ENCODE assay signal across 17 cellular contexts in genomic region chr16:10883004-10883403, GRCh38. TPM values are rescaled to one million over a fixed set of nuclear protein-coding genes. Genes with fewer than 3 reads are reported as not detected.
DNase-seq lines count a peak whose midpoint lies in the region; ATAC-seq, FAIRE-seq and TF ChIP-seq lines count a peak whose summit lies in the region.
"Had no signal": no experiment of that assay in that cellular context is flagged by ENCODE, and none has a peak within 500 bp of the region (broad histone marks: within the 10 kb centered on the region; RNA-seq: fewer than 3 reads in every experiment).

No MANE protein-coding gene starts in this region.

- H3K27ac Mint-ChIP-seq in GM23338: no peak overlapping the region
- H3K27ac Mint-ChIP-seq: activated CD8-positive, alpha-beta T cell treated with anti-CD3 and anti-CD28 coated beads for 36 hours; activated T-helper 2 cell treated with anti-CD3 and anti-CD28 coated beads, Interferon-gamma antibody, Interleukin-2, Interleukin-4, amounts not matched to agents 10 μg/mL and 5 μg/mL and 100 μg/mL, durations not matched to agents 14 hours and 24 hours and 36 hours had no signal

- H3K79me2 ChIP-seq in GM23338 (replicated peaks; ENCODE audit: insufficient read depth) (no peaks in the 10 kb centered on the region), OCI-LY1 (ENCODE audit: insufficient read depth, low read length) (peaks cover 37% of the 10 kb centered on the region)

- H3K27me3 Mint-ChIP-seq in GM23338 (ENCODE audit: insufficient read depth, low read depth, poor library complexity): peaks cover 23% of the 10 kb centered on the region
- H3K27me3 Mint-ChIP-seq: CD4-positive, CD25-positive, alpha-beta regulatory T cell had no signal

- in situ Hi-C loops in gastrocnemius medialis (cut with MboI; ENCODE audit: low sequenced_read_pairs in 4 of 4): no loop called here

- H3K4me1 ChIP-seq in GM23338 (ENCODE audit: insufficient read depth): peaks cover 11% of the 10 kb centered on the region; the same call in 1 of the 2 replicates
- H3K4me1 ChIP-seq in OCI-LY1 (ENCODE audit: insufficient read depth, low read length, severe bottlenecking): peaks cover 79% of the 10 kb centered on the region
- peaks cover 17 to 36% of the 10 kb centered on the region in 2 donors for H3K4me1 ChIP-seq in kidney (ENCODE audit: control insufficient read depth in 1 of 2, insufficient read depth in 1 of 2, low read depth in 1 of 2, low read length in 2 of 2)
- peaks cover 23 to 29% of the 10 kb centered on the region in 2 donors for H3K4me1 ChIP-seq in gastrocnemius medialis
- no peaks in the 10 kb centered on the region for H3K4me1 ChIP-seq in foreskin keratinocyte

- no peaks in the 10 kb centered on the region for H3K9me3 ChIP-seq in OCI-LY1 (ENCODE audit: low read length)
- H3K9me3 ChIP-seq in kidney (ENCODE audit: control insufficient read depth in 1 of 2, low read length in 2 of 2): no peaks in the 10 kb centered on the region
- H3K9me3 ChIP-seq in gastrocnemius medialis: no peaks in the 10 kb centered on the region
- H3K9me3 ChIP-seq: adrenal gland had no signal

- H3F3A ChIP-seq in GM23338 (replicated peaks; ENCODE audit: low read depth): no peaks in the 10 kb centered on the region
- H3F3A ChIP-seq in OCI-LY1 (ENCODE audit: insufficient read depth, low read length): no peaks in the 10 kb centered on the region; the same call in 1 of the 2 replicates

- DNase-seq in GM23338 (ENCODE audit: low spot score) (peak; percentile 3), kidney (peak; percentile 80), gastrocnemius medialis (no peak), GM19238 (ENCODE audit: insufficient read length, low spot score) (no peak), foreskin keratinocyte (no peak)
- DNase-seq: activated CD8-positive, alpha-beta T cell treated with anti-CD3 and anti-CD28 coated beads for 36 hours; caudate nucleus; CD4-positive, CD25-positive, alpha-beta regulatory T cell; effector memory CD4-positive, alpha-beta T cell; NCI-H69; stimulated activated CD4-positive, alpha-beta T cell treated with anti-CD3 and anti-CD28 coated beads, Interleukin-15, amount 100 ng/mL, for 24 hours had no signal

- no peak for TF ChIP-seq CTCF in GM23338 (conservative IDR thresholded peaks at IDR 0.05; ENCODE audit: low read depth in 2 of 2)
- no peak for TF ChIP-seq CTCF in OCI-LY1 (IDR thresholded peaks at IDR 0.05; ENCODE audit: low read length)
- TF ChIP-seq CTCF in kidney (IDR thresholded peaks at IDR 0.05; ENCODE audit: borderline replicate concordance, extremely low read depth, insufficient read depth): peak; percentile 8
- no peak for TF ChIP-seq CTCF in gastrocnemius medialis (IDR thresholded peaks at IDR 0.05 in 4 of 5, conservative IDR thresholded peaks at IDR 0.05 in 1 of 5)
- TF ChIP-seq CTCF in foreskin keratinocyte (conservative IDR thresholded peaks at IDR 0.05): no peak

- H3K27me3 ChIP-seq in GM23338 (ENCODE audit: insufficient read depth) (peaks cover 35% of the 10 kb centered on the region), OCI-LY1 (ENCODE audit: insufficient read depth, low read length) (no peaks in the 10 kb centered on the region), gastrocnemius medialis (peaks cover 0 to 13% (median 5%) of the 10 kb centered on the region in 3 donors), foreskin keratinocyte (peaks cover 36% of the 10 kb centered on the region)
- H3K27me3 ChIP-seq: adrenal gland had no signal

- no peak for FAIRE-seq in kidney (lab: Jason Lieb, UNC)

- H2AFZ ChIP-seq in GM23338: no peak overlapping the region
- no peak overlapping the region for H2AFZ ChIP-seq in OCI-LY1 (ENCODE audit: low read length)

- no peaks in the 10 kb centered on the region for H3K36me3 ChIP-seq in GM23338 (ENCODE audit: insufficient read depth)
- peaks cover 19% of the 10 kb centered on the region; the same call in 1 of the 2 replicates for H3K36me3 ChIP-seq in OCI-LY1 (ENCODE audit: insufficient read depth, low read length)
- H3K36me3 ChIP-seq in kidney (ENCODE audit: control insufficient read depth in 1 of 2, insufficient read depth in 2 of 2, low read length in 2 of 2): no peaks in the 10 kb centered on the region
- H3K36me3 ChIP-seq in gastrocnemius medialis: no peaks in the 10 kb centered on the region
- H3K36me3 ChIP-seq: adrenal gland had no signal

- H3K27ac ChIP-seq in GM23338 (ENCODE audit: low read depth) (no peak overlapping the region), OCI-LY1 (ENCODE audit: low read depth, low read length, poor library complexity, severe bottlenecking) (peak overlapping the region; percentile 57), kidney (ENCODE audit: low read depth in 2 of 2, low read length in 2 of 2) (peak overlapping the region; percentile 83 to 91), gastrocnemius medialis (peak overlapping the region in 1 of 4 donors; percentile 46), foreskin keratinocyte (no peak overlapping the region)
- H3K27ac ChIP-seq: adrenal gland had no signal

- intact Hi-C loops in kidney (cut with DNase I): no loop called here
- intact Hi-C loops in gastrocnemius medialis (cut with DNase I; ENCODE audit: low total_unique reads): no loop called here

- H3K9ac ChIP-seq in OCI-LY1 (ENCODE audit: low read length): no peak overlapping the region
- H3K9ac ChIP-seq in kidney (ENCODE audit: low read length in 2 of 2): peak overlapping the region in 1 of 2 donors; percentile 64

- no peaks in the 10 kb centered on the region for H4K20me1 ChIP-seq in GM23338 (replicated peaks; ENCODE audit: insufficient read depth)
- no peaks in the 10 kb centered on the region for H4K20me1 ChIP-seq in OCI-LY1 (ENCODE audit: insufficient read depth, low read length)

- no peaks in the 10 kb centered on the region for H3K36me3 Mint-ChIP-seq in GM23338 (ENCODE audit: low read depth)
- H3K36me3 Mint-ChIP-seq: CD4-positive, CD25-positive, alpha-beta regulatory T cell had no signal

- H3K4me3 ChIP-seq in GM23338: no peak overlapping the region
- H3K4me3 ChIP-seq in OCI-LY1 (ENCODE audit: low read depth, low read length, poor library complexity, severe bottlenecking): no peak overlapping the region
- H3K4me3 ChIP-seq in kidney (ENCODE audit: low read length in 2 of 2): peak overlapping the region; percentile 49 to 59
- no peak overlapping the region for H3K4me3 ChIP-seq in gastrocnemius medialis
- H3K4me3 ChIP-seq: adrenal gland had no signal

- H3K4me2 ChIP-seq in GM23338: no peak overlapping the region
- H3K4me2 ChIP-seq in OCI-LY1 (ENCODE audit: low read length): no peak overlapping the region

- peaks cover 2% of the 10 kb centered on the region; the same call in 1 of the 3 replicates for H3K9me3 Mint-ChIP-seq in GM23338
- H3K9me3 Mint-ChIP-seq: activated CD8-positive, alpha-beta T cell treated with anti-CD3 and anti-CD28 coated beads for 36 hours; activated T-helper 2 cell treated with anti-CD3 and anti-CD28 coated beads, Interferon-gamma antibody, Interleukin-2, Interleukin-4, amounts not matched to agents 10 μg/mL and 5 μg/mL and 100 μg/mL, durations not matched to agents 14 hours and 24 hours and 36 hours; CD4-positive, CD25-positive, alpha-beta regulatory T cell had no signal

- no peak for TF ChIP-seq POLR2A in gastrocnemius medialis (IDR thresholded peaks at IDR 0.05)

- H3K9me2 ChIP-seq in GM23338 (ENCODE audit: insufficient read depth) (no peaks in the 10 kb centered on the region), OCI-LY1 (ENCODE audit: low read depth, low read length) (no peaks in the 10 kb centered on the region)

- H3K4me1 Mint-ChIP-seq in GM23338: peaks cover 9% of the 10 kb centered on the region

- no peak overlapping the region for H3K4me3 Mint-ChIP-seq in GM23338
- H3K4me3 Mint-ChIP-seq: activated CD8-positive, alpha-beta T cell treated with anti-CD3 and anti-CD28 coated beads for 36 hours; CD4-positive, CD25-positive, alpha-beta regulatory T cell had no signal

- no peak; the same call in 1 of the 3 replicates for ATAC-seq in GM23338
- ATAC-seq in gastrocnemius medialis: peak; percentile 49 to 72
- no peak for ATAC-seq in GM18867 (IDR thresholded peaks at IDR 0.05; ENCODE audit: unreplicated experiment)
- ATAC-seq in foreskin keratinocyte: no peak
- ATAC-seq in HG02642 (IDR thresholded peaks at IDR 0.05; ENCODE audit: poor library complexity, unreplicated experiment): no peak
- ATAC-seq: activated CD8-positive, alpha-beta T cell treated with anti-CD3 and anti-CD28 coated beads for 36 hours; Right ventricle myocardium inferior had no signal

TF ChIP-seq in GM23338, 12 proteins besides CTCF, POLR2A, EP300 and RAD21 (continues in another document):
- TF ChIP-seq POLR2AphosphoS5 (IDR thresholded peaks at IDR 0.05; ENCODE audit: low read depth): no peak
- no peak for TF ChIP-seq ZNF114 (CRISPR knock-in tag; IDR thresholded peaks at IDR 0.05)
- no peak for TF ChIP-seq ZNF331 (CRISPR knock-in tag; IDR thresholded peaks at IDR 0.05; ENCODE audit: low read depth)

RNA-seq across cellular contexts. Expression of gene CIITA, which starts 6.0 kb away (rescaled TPM):
- total RNA-seq in GM23338 (2014; rRNA removed; shearing (Covaris generic)): 0.10 TPM in 1 of 2 replicates, not detected in the other
- 0.57 and 1.2 TPM in 2 replicates for polyA plus RNA-seq in GM23338 (2016; fragmentation: Nextera tagmentation; extraction: Ambion mirVana)
- total RNA-seq in kidney: 50.5 TPM
- polyA plus RNA-seq in kidney (ENCODE audit: insufficient read depth, low read depth, low replicate concordance): 8.3 TPM
- total RNA-seq in gastrocnemius medialis: 1 to 10 TPM; 2.3 to 9.1 (median 5.1) TPM
- 0.07 TPM in 1 of 2 replicates, not detected in the other for total RNA-seq in foreskin keratinocyte
- polyA plus RNA-seq in foreskin keratinocyte: 0.03 and 0.06 TPM in 2 replicates

RNA-seq across cellular contexts. Expression of gene DEXI, which starts 59.3 kb away (rescaled TPM):
- 56.5 and 58.2 TPM in 2 replicates for total RNA-seq in GM23338 (2014; rRNA removed; shearing (Covaris generic))
- 25.7 and 26.5 TPM in 2 replicates for polyA plus RNA-seq in GM23338 (2016; fragmentation: Nextera tagmentation; extraction: Ambion mirVana)
- total RNA-seq in kidney: 31.0 TPM
- 46.2 TPM for polyA plus RNA-seq in kidney (ENCODE audit: insufficient read depth, low read depth, low replicate concordance)
- 100 to 1,000 TPM in 3 of 4 donors, 10 to 100 TPM in 1; 83.9 to 184 (median 127) TPM for total RNA-seq in gastrocnemius medialis
- 42.8 and 45.1 TPM in 2 replicates for total RNA-seq in foreskin keratinocyte
- polyA plus RNA-seq in foreskin keratinocyte: 40.4 and 43.1 TPM in 2 replicates

Comparison
In these comparisons a context has a peak if more than half of its experiments do, and no peak if none do; other contexts are left out.
1. ATAC-seq: peak in gastrocnemius medialis (2 of 2); none in GM23338 (single experiment), GM18867 (single experiment), foreskin keratinocyte (single experiment) and HG02642 (single experiment).
2. DNase-seq: peak in GM23338 (single experiment) and kidney (single experiment); none in gastrocnemius medialis (0 of 2), GM19238 (single experiment) and foreskin keratinocyte (0 of 2).
3. H3K27ac ChIP-seq: peak in OCI-LY1 (single experiment) and kidney (2 of 2); none in GM23338 (single experiment) and foreskin keratinocyte (single experiment).
4. H3K4me3 ChIP-seq: peak in kidney (2 of 2); none in GM23338 (single experiment), OCI-LY1 (single experiment) and gastrocnemius medialis (0 of 4).